Comparison of ENCODE assay signal across 10 cellular contexts in genomic region chr20:17662333-17663039, GRCh38. TPM values are rescaled to one million over a fixed set of nuclear protein-coding genes. Genes with fewer than 3 reads are reported as not detected.
DNase-seq lines count a peak whose midpoint lies in the region; ATAC-seq and TF ChIP-seq lines count a peak whose summit lies in the region.
"Had no signal": no experiment of that assay in that cellular context is flagged by ENCODE, and none has a peak within 500 bp of the region (broad histone marks: within the 10 kb centered on the region; RNA-seq: fewer than 3 reads in every experiment).

No MANE protein-coding gene starts in this region.

- peaks cover 9% of the 10 kb centered on the region for H3K9me3 Mint-ChIP-seq in dendritic cell treated with granulocyte-macrophage colony-stimulating factor and Interleukin-4, amounts not matched to agents 40 ng/mL and 50 ng/mL, for 4 days
- H3K9me3 Mint-ChIP-seq in nephron progenitor cell: peaks cover 32% of the 10 kb centered on the region

- ATAC-seq in HG02610 (IDR thresholded peaks at IDR 0.05; ENCODE audit: unreplicated experiment): peak; percentile 81

- DNase-seq in A673 (ENCODE audit: low spot score) (peak; percentile 71), nephron progenitor cell (no peak), NCI-H1417 treated with DMSO at 0.1 percent for 48 hours (lab: John Stamatoyannopoulos, UW) (no peak), KG1 (lab: John Stamatoyannopoulos, UW) (no peak), NCI-H526 treated with DMSO at 0.1 percent for 48 hours (lab: John Stamatoyannopoulos, UW) (no peak), DMS153 treated with DMSO at 0.1 percent for 48 hours (lab: John Stamatoyannopoulos, UW; ENCODE audit: unreplicated experiment) (no peak)

- peaks cover 24% of the 10 kb centered on the region for H3K36me3 ChIP-seq in A673 (ENCODE audit: insufficient read depth, low read length, poor library complexity, severe bottlenecking)

- TF ChIP-seq CTCF in A673 (conservative IDR thresholded peaks at IDR 0.05; ENCODE audit: low read depth, low read length) (no peak), nephron progenitor cell (IDR thresholded peaks at IDR 0.05) (no peak)

- CTCF ChIA-PET in A673 (lab: Charles Lee): no interaction called here

- peaks cover 39% of the 10 kb centered on the region for H3K36me3 Mint-ChIP-seq in dendritic cell treated with granulocyte-macrophage colony-stimulating factor and Interleukin-4, amounts not matched to agents 40 ng/mL and 50 ng/mL, for 4 days (ENCODE audit: low read depth)
- peaks cover 54% of the 10 kb centered on the region for H3K36me3 Mint-ChIP-seq in nephron progenitor cell (ENCODE audit: low read depth)

- H3K27me3 ChIP-seq in A673 (replicated peaks; ENCODE audit: insufficient read depth, low read depth, low read length, poor library complexity): no peaks in the 10 kb centered on the region

- no peak overlapping the region for H3K4me3 ChIP-seq in A673 (ENCODE audit: low read depth, low read length, poor library complexity, severe bottlenecking)
- H3K4me3 ChIP-seq: lung had no signal

- no TSS peak for BruUV-seq in A673 (replicated peaks; lab: Mats Ljungman, UMichigan)

- peaks cover 54% of the 10 kb centered on the region for H3K4me1 ChIP-seq in A673 (ENCODE audit: insufficient read depth, low read length, poor library complexity, severe bottlenecking)

- POLR2A ChIA-PET in A673 (lab: Charles Lee; ENCODE audit: low non-redundant PET): interaction anchor here (0.7 kb wide), 1 partner anchor 20 kb away, joined by 3 read pairs; no protein-coding TSS in a partner anchor

- peaks cover 8% of the 10 kb centered on the region for H3K9me3 ChIP-seq in A673 (ENCODE audit: low read depth, low read length, poor library complexity, severe bottlenecking)

- H3K4me3 Mint-ChIP-seq in dendritic cell treated with granulocyte-macrophage colony-stimulating factor and Interleukin-4, amounts not matched to agents 40 ng/mL and 50 ng/mL, for 4 days: peak overlapping the region; percentile 28
- no peak overlapping the region for H3K4me3 Mint-ChIP-seq in nephron progenitor cell

- H3K27me3 Mint-ChIP-seq in dendritic cell treated with granulocyte-macrophage colony-stimulating factor and Interleukin-4, amounts not matched to agents 40 ng/mL and 50 ng/mL, for 4 days: no peaks in the 10 kb centered on the region
- peaks cover 9% of the 10 kb centered on the region for H3K27me3 Mint-ChIP-seq in nephron progenitor cell (ENCODE audit: low read depth, poor library complexity)

- peak overlapping the region; percentile 58 for H3K27ac ChIP-seq in A673 (ENCODE audit: low read depth, low read length, poor library complexity, severe bottlenecking)

- intact Hi-C loops in A673 (cut with micrococcal nuclease; ENCODE audit: unreplicated experiment): loop anchor here (5.0 to 10.0 kb wide), 2 partner anchors 95 to 332 kb away; no protein-coding TSS in a partner anchor
- intact Hi-C loops in dendritic cell treated with granulocyte-macrophage colony-stimulating factor and Interleukin-4, amounts not matched to agents 40 ng/mL and 50 ng/mL, for 4 days (cut with micrococcal nuclease): no loop called here

- peak overlapping the region; percentile 54 for H3K27ac Mint-ChIP-seq in dendritic cell treated with granulocyte-macrophage colony-stimulating factor and Interleukin-4, amounts not matched to agents 40 ng/mL and 50 ng/mL, for 4 days
- H3K27ac Mint-ChIP-seq in nephron progenitor cell: peak overlapping the region; percentile 78

- H3K4me1 Mint-ChIP-seq in dendritic cell treated with granulocyte-macrophage colony-stimulating factor and Interleukin-4, amounts not matched to agents 40 ng/mL and 50 ng/mL, for 4 days (ENCODE audit: low read depth): peaks cover 65% of the 10 kb centered on the region
- peaks cover 74% of the 10 kb centered on the region for H3K4me1 Mint-ChIP-seq in nephron progenitor cell

RNA-seq across cellular contexts. Expression of gene RRBP1, which starts 19.6 kb away (rescaled TPM):
- total RNA-seq in A673 (2021): 75.9 and 82.8 TPM in 2 replicates

RNA-seq across cellular contexts. Expression of gene BANF2, which starts 37.3 kb away (rescaled TPM):
- not detected in 2 replicates for total RNA-seq in A673 (2021)
- total RNA-seq: lung, OCI-LY7 had no signal
